In the genomic region with DNA sequence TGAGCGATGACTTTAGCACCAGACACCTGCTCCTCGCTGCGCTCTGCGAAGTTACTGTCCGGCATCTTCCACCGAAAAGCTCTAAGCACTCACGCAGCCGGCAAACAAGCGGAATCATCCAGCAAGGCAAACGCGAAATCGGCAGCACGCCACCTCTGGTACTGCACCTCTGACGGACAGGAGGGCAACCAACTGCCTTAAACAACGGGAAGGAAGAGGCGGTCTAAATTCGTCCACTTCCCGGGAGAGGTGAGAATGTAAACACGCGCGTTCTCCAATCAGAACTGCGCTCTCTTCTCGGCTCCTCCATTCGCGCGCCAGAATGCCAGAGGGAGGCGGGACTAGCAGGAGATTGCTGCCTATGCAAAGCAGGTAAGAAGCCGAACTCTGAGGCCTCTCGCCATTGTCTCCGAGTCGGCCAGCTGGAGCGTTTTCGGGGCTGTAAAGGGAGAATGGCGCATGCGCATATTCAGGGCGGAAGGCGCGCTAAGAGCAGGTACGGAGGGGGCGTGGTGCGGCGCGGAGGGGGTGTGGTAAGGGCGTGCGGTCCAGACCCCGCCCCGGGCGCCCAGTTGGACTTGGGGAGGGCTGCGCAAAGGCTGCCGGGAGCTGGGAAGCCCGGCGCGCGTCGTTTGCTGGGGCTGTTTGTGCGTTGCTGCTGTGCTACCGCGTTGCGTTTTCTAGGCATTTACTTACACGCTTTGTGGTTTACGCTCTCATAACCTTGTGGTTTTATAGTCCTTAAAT, we compare ENCODE assay signal across 8 cellular contexts. TPM values are rescaled to one million over a fixed set of nuclear protein-coding genes. Genes with fewer than 3 reads are reported as not detected.
DNase-seq lines count a peak whose midpoint lies in the region; ATAC-seq, FAIRE-seq and TF ChIP-seq lines count a peak whose summit lies in the region.

A gene with protein sequence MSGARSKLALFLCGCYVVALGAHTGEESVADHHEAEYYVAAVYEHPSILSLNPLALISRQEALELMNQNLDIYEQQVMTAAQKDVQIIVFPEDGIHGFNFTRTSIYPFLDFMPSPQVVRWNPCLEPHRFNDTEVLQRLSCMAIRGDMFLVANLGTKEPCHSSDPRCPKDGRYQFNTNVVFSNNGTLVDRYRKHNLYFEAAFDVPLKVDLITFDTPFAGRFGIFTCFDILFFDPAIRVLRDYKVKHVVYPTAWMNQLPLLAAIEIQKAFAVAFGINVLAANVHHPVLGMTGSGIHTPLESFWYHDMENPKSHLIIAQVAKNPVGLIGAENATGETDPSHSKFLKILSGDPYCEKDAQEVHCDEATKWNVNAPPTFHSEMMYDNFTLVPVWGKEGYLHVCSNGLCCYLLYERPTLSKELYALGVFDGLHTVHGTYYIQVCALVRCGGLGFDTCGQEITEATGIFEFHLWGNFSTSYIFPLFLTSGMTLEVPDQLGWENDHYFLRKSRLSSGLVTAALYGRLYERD (plus strand): TSS at position 347 of the 747 bp plus-strand sequence. CDS start 33,695 bp downstream, outside the sequence.
Gene HACL1 (minus strand): TSS at position 171 of the 747 bp plus-strand sequence. CDS start 106 bp downstream, at position 65.

- FAIRE-seq in endometrium (lab: Jason Lieb, UNC) = peak; percentile 94

- no peaks in the 10 kb centered on the region for H3K9me3 ChIP-seq in BE2C
- no peaks in the 10 kb centered on the region for H3K9me3 ChIP-seq in mononuclear cell (ENCODE audit: low read depth, low read length)

- POLR2A ChIA-PET in activated CD8-positive, alpha-beta T cell treated with anti-CD3 and anti-CD28 coated beads for 36 hours (lab: Charles Lee) = interaction anchor here (0.9 to 1.3 kb wide), 7 partner anchors 9 to 424 kb away, joined by 3 to 5 read pairs (median 3); no protein-coding TSS in a partner anchor

- H3K9me3 Mint-ChIP-seq in activated CD8-positive, alpha-beta T cell treated with anti-CD3 and anti-CD28 coated beads for 36 hours = peaks cover 9% of the 10 kb centered on the region

- intact Hi-C loops in activated CD8-positive, alpha-beta T cell treated with anti-CD3 and anti-CD28 coated beads for 36 hours (cut with micrococcal nuclease) = no loop called here

- CTCF ChIA-PET in activated CD8-positive, alpha-beta T cell treated with anti-CD3 and anti-CD28 coated beads for 36 hours (lab: Charles Lee) = interaction anchor here (1.2 to 1.8 kb wide), 3 partner anchors 9 to 11 kb away, joined by 3 to 5 read pairs (median 4); no protein-coding TSS in a partner anchor

- no peaks in the 10 kb centered on the region for H3K27me3 Mint-ChIP-seq in activated CD8-positive, alpha-beta T cell treated with anti-CD3 and anti-CD28 coated beads for 36 hours

- H3K36me3 Mint-ChIP-seq in activated CD8-positive, alpha-beta T cell treated with anti-CD3 and anti-CD28 coated beads for 36 hours (ENCODE audit: low read depth) = peaks cover 28% of the 10 kb centered on the region

- ATAC-seq in GM19452 (IDR thresholded peaks at IDR 0.05; ENCODE audit: unreplicated experiment) = peak; percentile 92
- ATAC-seq in activated CD8-positive, alpha-beta T cell treated with anti-CD3 and anti-CD28 coated beads for 36 hours = peak; percentile 92

- H3K4me3 Mint-ChIP-seq in activated CD8-positive, alpha-beta T cell treated with anti-CD3 and anti-CD28 coated beads for 36 hours = peak within 1 kb of the TSS; percentile 100

- DNase-seq in BE2C (peak; percentile 94), HL-60 (ENCODE audit: low read depth in 1 of 2, low spot score in 1 of 2) (peak; percentile 96 to 99), NCI-H1417 treated with DMSO at 0.1 percent for 48 hours (lab: John Stamatoyannopoulos, UW) (no peak)
- peak; percentile 99 for DNase-seq in activated CD8-positive, alpha-beta T cell treated with anti-CD3 and anti-CD28 coated beads for 36 hours
- DNase-seq in stimulated activated CD8-positive, alpha-beta memory T cell treated with anti-CD3 and anti-CD28 coated beads, Interleukin-4, amount 100 ng/mL, for 24 hours (ENCODE audit: low read depth) = peak; percentile 99

- TF ChIP-seq CTCF in BE2C (IDR thresholded peaks at IDR 0.05; ENCODE audit: low read depth, low read length) (peak; percentile 20), HL-60 (IDR thresholded peaks at IDR 0.05; ENCODE audit: insufficient read depth, low read length) (no peak)
- TF ChIP-seq CTCF in activated CD8-positive, alpha-beta T cell treated with anti-CD3 and anti-CD28 coated beads for 36 hours (IDR thresholded peaks at IDR 0.05) = no peak

- H3K4me1 ChIP-seq in BE2C (no peaks in the 10 kb centered on the region), mononuclear cell (ENCODE audit: insufficient read depth, low read length) (peaks cover 20% of the 10 kb centered on the region)

- H3K27ac Mint-ChIP-seq in activated CD8-positive, alpha-beta T cell treated with anti-CD3 and anti-CD28 coated beads for 36 hours = peak within 1 kb of the TSS; percentile 93

- no peaks in the 10 kb centered on the region for H3K27me3 ChIP-seq in BE2C
- no peaks in the 10 kb centered on the region for H3K27me3 ChIP-seq in HL-60 (ENCODE audit: insufficient read depth, poor library complexity, severe bottlenecking)
- no peaks in the 10 kb centered on the region for H3K27me3 ChIP-seq in mononuclear cell (ENCODE audit: insufficient read depth, low read length)

- H3K4me3 ChIP-seq in BE2C (ENCODE audit: low read depth, low read length) (peak within 1 kb of the TSS; percentile 91), HL-60 (replicated peaks; ENCODE audit: insufficient read depth, low read length) (peak within 1 kb of the TSS; percentile 95), mononuclear cell (ENCODE audit: low read length) (peak within 1 kb of the TSS; percentile 79)

- peaks cover 36% of the 10 kb centered on the region for H3K4me1 Mint-ChIP-seq in activated CD8-positive, alpha-beta T cell treated with anti-CD3 and anti-CD28 coated beads for 36 hours (ENCODE audit: low read depth)

- no peaks in the 10 kb centered on the region for H3K36me3 ChIP-seq in BE2C

- H3K27ac ChIP-seq in HL-60 (replicated peaks) = peak within 1 kb of the TSS; percentile 89

RNA-seq across cellular contexts. Expression of the first gene that starts in this region (rescaled TPM):
- polyA plus RNA-seq in BE2C (2012; ENCODE audit: insufficient read depth, insufficient read length, low read depth) = 2.3 TPM
- 1 to 10 TPM; 3.8 to 4.0 TPM for total RNA-seq in activated CD8-positive, alpha-beta T cell treated with anti-CD3 and anti-CD28 coated beads for 36 hours
- total RNA-seq in mononuclear cell = 16.7 TPM

RNA-seq across cellular contexts. Expression of gene HACL1, which starts in this region (rescaled TPM):
- 9.7 TPM for polyA plus RNA-seq in BE2C (2012; ENCODE audit: insufficient read depth, insufficient read length, low read depth)
- total RNA-seq in activated CD8-positive, alpha-beta T cell treated with anti-CD3 and anti-CD28 coated beads for 36 hours = 10 to 100 TPM; 23.6 to 32.0 TPM
- 39.3 TPM for total RNA-seq in mononuclear cell
